ENCODE assay signal across 8 cellular contexts in the genomic region with DNA sequence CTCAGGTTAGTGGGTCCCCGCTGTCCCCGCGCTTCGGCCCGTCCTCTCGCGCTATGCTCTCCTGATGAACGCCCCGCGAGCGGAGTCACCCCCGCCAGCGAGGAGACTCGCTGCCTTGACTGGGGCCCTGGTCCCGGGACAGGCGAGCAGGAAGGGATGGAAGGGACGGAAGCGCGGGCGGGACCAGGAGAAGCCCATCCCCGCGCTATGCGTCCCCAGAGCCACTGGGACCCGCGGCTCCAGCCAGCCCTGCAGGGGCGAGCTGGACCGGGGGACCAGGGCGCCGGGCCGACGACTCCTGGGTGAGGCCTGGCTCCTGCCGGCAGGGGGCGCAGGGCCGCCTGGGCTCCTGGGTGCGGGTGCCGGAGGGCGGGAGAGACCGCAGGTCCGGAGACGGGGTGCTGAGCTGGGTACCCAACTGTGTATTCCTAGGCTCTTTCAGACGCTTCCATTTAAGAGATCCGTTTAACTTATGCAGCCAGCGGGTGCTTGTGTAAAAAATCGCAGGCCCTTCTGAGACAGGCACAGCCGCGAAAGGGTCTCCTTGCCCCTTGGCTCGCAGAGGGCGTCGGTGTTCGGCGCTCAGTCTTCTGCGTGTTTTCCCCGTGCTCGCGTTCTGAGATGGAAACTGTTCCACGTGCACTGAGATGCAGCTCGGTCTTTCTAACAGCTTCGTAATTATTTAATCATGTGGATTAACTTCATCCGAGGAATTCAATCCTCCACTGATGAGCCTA. TPM values are rescaled to one million over a fixed set of nuclear protein-coding genes. Genes with fewer than 3 reads are reported as not detected.
DNase-seq lines count a peak whose midpoint lies in the region; ATAC-seq, FAIRE-seq and TF ChIP-seq lines count a peak whose summit lies in the region.

No MANE protein-coding gene starts in this region.

- no peak overlapping the region for H3K27ac ChIP-seq in MM.1S (ENCODE audit: low read length)
- H3K27ac ChIP-seq in small intestine (ENCODE audit: low read depth in 1 of 2, low read length in 1 of 2) = peak overlapping the region; percentile 34 to 72

- no peak overlapping the region for H3K27ac Mint-ChIP-seq in activated B cell treated with CpG ODN at 0.5 μM for 24 hours

- POLR2A ChIA-PET in activated B cell treated with CpG ODN at 0.5 μM for 24 hours (lab: Charles Lee) = no interaction called here

- peak overlapping the region; percentile 44; the same call in 1 of the 2 replicates for H3K4me2 ChIP-seq in MM.1S (ENCODE audit: low read depth, low read length)

- intact Hi-C loops in activated B cell treated with CpG ODN at 0.5 μM for 24 hours (cut with micrococcal nuclease) = no loop called here

- H3K9me3 Mint-ChIP-seq in activated B cell treated with CpG ODN at 0.5 μM for 24 hours = no peaks in the 10 kb centered on the region

- H3K27me3 Mint-ChIP-seq in activated B cell treated with CpG ODN at 0.5 μM for 24 hours = peaks cover 3% of the 10 kb centered on the region

- H3K4me1 ChIP-seq in MM.1S (ENCODE audit: low read length) = peaks cover 11% of the 10 kb centered on the region
- H3K4me1 ChIP-seq in small intestine (ENCODE audit: control insufficient read depth in 2 of 2, insufficient read depth in 1 of 2, low read depth in 1 of 2, low read length in 1 of 2) = peaks cover 7 to 12% of the 10 kb centered on the region in 2 donors

- H3F3A ChIP-seq in MM.1S (ENCODE audit: insufficient read depth, low read length) = 0 out of 2 replicates have a peak, but pooled peaks cover 4% of the 10 kb centered on the region

- TF ChIP-seq CTCF in MM.1S (IDR thresholded peaks at IDR 0.05; ENCODE audit: low read length) (peak; percentile 61), activated B cell treated with CpG ODN at 0.5 μM for 24 hours (IDR thresholded peaks at IDR 0.05) (peak; percentile 73), bronchial epithelial cell (IDR thresholded peaks at IDR 0.05; ENCODE audit: insufficient read depth, low read length, severe bottlenecking) (peak; percentile 98)

- no peaks in the 10 kb centered on the region for H3K9me2 ChIP-seq in MM.1S (replicated peaks; ENCODE audit: insufficient read depth, low read length)

- H3K4me3 ChIP-seq in H7 (ENCODE audit: insufficient read depth, low read depth, low read length) = peak overlapping the region; percentile 47
- H3K4me3 ChIP-seq in MM.1S (ENCODE audit: low read length) = peak overlapping the region; percentile 57
- H3K4me3 ChIP-seq in bronchial epithelial cell (ENCODE audit: low read depth, low read length) = peak overlapping the region; percentile 72
- H3K4me3 ChIP-seq in small intestine (ENCODE audit: low read depth in 1 of 2, low read length in 2 of 2) = peak overlapping the region; percentile 28 to 59

- peak; percentile 96 for DNase-seq in GM03348 (ENCODE audit: low spot score)
- peak; percentile 93 for DNase-seq in H7
- peak; percentile 43 for DNase-seq in MM.1S
- DNase-seq in activated B cell treated with CpG ODN at 0.5 μM for 24 hours = peak; percentile 79
- DNase-seq in bronchial epithelial cell (ENCODE audit: low read depth) = peak; percentile 40
- DNase-seq in inferior parietal cortex (ENCODE audit: extremely low spot score) = peak; percentile 76
- peak; percentile 76 for DNase-seq in small intestine
- no peak for DNase-seq in HT-29 (ENCODE audit: low spot score)

- H3K9me3 ChIP-seq in MM.1S (replicated peaks; ENCODE audit: insufficient read depth, low read length) (no peaks in the 10 kb centered on the region), small intestine (ENCODE audit: control insufficient read depth, low read depth) (no peaks in the 10 kb centered on the region)

- H3K4me3 Mint-ChIP-seq in activated B cell treated with CpG ODN at 0.5 μM for 24 hours = peak overlapping the region; percentile 78

- peak overlapping the region; percentile 49 for H2AFZ ChIP-seq in MM.1S (ENCODE audit: low read length)

- ATAC-seq in activated B cell treated with CpG ODN at 0.5 μM for 24 hours (ENCODE audit: low read depth) = peak; percentile 89

- FAIRE-seq in bronchial epithelial cell (lab: Jason Lieb, UNC) (no peak), small intestine (lab: Jason Lieb, UNC) (no peak)

- peaks cover 6% of the 10 kb centered on the region for H3K36me3 Mint-ChIP-seq in activated B cell treated with CpG ODN at 0.5 μM for 24 hours (ENCODE audit: low read depth)

- 5 to 7% (median 5%) methylated on average over 54 to 59 of the region's 59 CpGs for WGBS in small intestine, 3 donors

- no peaks in the 10 kb centered on the region for H4K20me1 ChIP-seq in MM.1S (ENCODE audit: insufficient read depth, low read length)

- H3K36me3 ChIP-seq in H7 (replicated peaks; ENCODE audit: control insufficient read depth, insufficient read depth, low read length) = no peaks in the 10 kb centered on the region
- no peaks in the 10 kb centered on the region for H3K36me3 ChIP-seq in MM.1S (replicated peaks; ENCODE audit: insufficient read depth, low read length)
- H3K36me3 ChIP-seq in bronchial epithelial cell (ENCODE audit: control insufficient read depth, insufficient read depth, low read length) = no peaks in the 10 kb centered on the region
- no peaks in the 10 kb centered on the region for H3K36me3 ChIP-seq in small intestine (ENCODE audit: control insufficient read depth in 2 of 2, insufficient read depth in 2 of 2, low read length in 2 of 2)

- H3K27me3 ChIP-seq in H7 (ENCODE audit: control insufficient read depth, insufficient read depth, low read length) (peaks cover 28% of the 10 kb centered on the region), MM.1S (replicated peaks; ENCODE audit: insufficient read depth, low read length) (no peaks in the 10 kb centered on the region), bronchial epithelial cell (ENCODE audit: control insufficient read depth, insufficient read depth, low read length) (no peaks in the 10 kb centered on the region), small intestine (ENCODE audit: control insufficient read depth in 2 of 2, insufficient read depth in 2 of 2, low read length in 2 of 2) (no peaks in the 10 kb centered on the region)

- H3K79me2 ChIP-seq in MM.1S (ENCODE audit: low read length) = 0 out of 2 replicates have a peak, but pooled peaks cover under 1% of the 10 kb centered on the region

- no peak overlapping the region; the same call in 1 of the 2 replicates for H3K9ac ChIP-seq in MM.1S (ENCODE audit: low read length)

- CTCF ChIA-PET in activated B cell treated with CpG ODN at 0.5 μM for 24 hours (lab: Charles Lee) = interaction anchor here (1.2 to 3.8 kb wide), 3 partner anchors 11 to 21 kb away, joined by 3 to 15 read pairs (median 10); no protein-coding TSS in a partner anchor

- peaks cover 25% of the 10 kb centered on the region for H3K4me1 Mint-ChIP-seq in activated B cell treated with CpG ODN at 0.5 μM for 24 hours

RNA-seq across cellular contexts. Expression of a gene that starts 0.6 kb away (rescaled TPM):
- 0.04 TPM in 1 of 2 replicates, not detected in the other for total RNA-seq in H7 (2014; rRNA removed; shearing (Covaris generic))
- total RNA-seq in activated B cell treated with CpG ODN at 0.5 μM for 24 hours (1.3 and 2.1 TPM in 2 replicates), bronchial epithelial cell (0.26 and 0.51 TPM in 2 replicates)
- 1 to 10 TPM in 1 of 3 donors, under 1 TPM in 2; 0.51 to 3.0 (median 0.89) TPM for polyA plus RNA-seq in small intestine
- total RNA-seq in HT-29 (2014; rRNA removed; shearing (Covaris generic)) = 0.69 and 1.7 TPM in 2 replicates

RNA-seq across cellular contexts. Expression of a gene that starts 6.1 kb away (rescaled TPM):
- total RNA-seq in H7 (2014; rRNA removed; shearing (Covaris generic)) = 3.4 and 3.9 TPM in 2 replicates
- total RNA-seq in activated B cell treated with CpG ODN at 0.5 μM for 24 hours = 7.1 and 7.5 TPM in 2 replicates
- 9.5 and 12.2 TPM in 2 replicates for total RNA-seq in bronchial epithelial cell
- polyA plus RNA-seq in small intestine = 1 to 10 TPM; 3.2 to 5.1 (median 4.0) TPM
- total RNA-seq in HT-29 (2014; rRNA removed; shearing (Covaris generic)) = 12.3 and 13.9 TPM in 2 replicates

RNA-seq across cellular contexts. Expression of a gene that starts 6.2 kb away (rescaled TPM):
- total RNA-seq in H7 (2014; rRNA removed; shearing (Covaris generic)) = 4.9 and 5.3 TPM in 2 replicates
- total RNA-seq in activated B cell treated with CpG ODN at 0.5 μM for 24 hours (15.1 and 18.9 TPM in 2 replicates), bronchial epithelial cell (4.5 and 5.8 TPM in 2 replicates)
- polyA plus RNA-seq in small intestine = 1 to 10 TPM; 2.7 to 3.8 (median 3.6) TPM
- 4.6 and 4.8 TPM in 2 replicates for total RNA-seq in HT-29 (2014; rRNA removed; shearing (Covaris generic))

RNA-seq across cellular contexts. Expression of a gene that starts 24.2 kb away (rescaled TPM):
- 1.0 and 3.1 TPM in 2 replicates for total RNA-seq in H7 (2014; rRNA removed; shearing (Covaris generic))
- total RNA-seq in activated B cell treated with CpG ODN at 0.5 μM for 24 hours (1.4 and 1.6 TPM in 2 replicates), bronchial epithelial cell (2.4 and 8.4 TPM in 2 replicates)
- polyA plus RNA-seq in small intestine = 1 to 10 TPM in 2 of 3 donors, under 1 TPM in 1; 0.72 to 1.1 (median 1.1) TPM
- 0.13 and 0.51 TPM in 2 replicates for total RNA-seq in HT-29 (2014; rRNA removed; shearing (Covaris generic))
